Comparison of ENCODE assay signal across 21 cellular contexts in the genomic region with DNA sequence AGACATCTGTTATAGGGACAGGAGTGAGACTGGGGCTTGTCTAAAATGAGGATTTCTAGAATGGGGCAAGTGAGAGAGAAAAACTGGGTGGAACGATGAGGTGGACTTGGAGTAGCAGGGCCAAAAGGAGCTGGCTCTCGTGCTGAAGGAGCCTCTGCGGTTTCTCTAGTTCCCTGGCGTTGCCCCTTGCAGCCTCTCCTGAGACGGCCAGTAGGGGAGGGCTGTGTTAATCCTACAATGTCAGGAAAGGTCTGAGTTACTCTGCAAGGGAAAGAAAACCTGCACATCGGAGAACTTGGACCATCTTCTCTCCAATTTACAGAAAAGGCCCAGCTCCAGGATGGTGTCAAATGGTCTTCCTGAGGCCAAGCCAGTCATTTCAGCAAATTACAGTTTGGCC.
"Had no signal": no experiment of that assay in that cellular context is flagged by ENCODE, and none has a peak within 500 bp of the region (broad histone marks: within the 10 kb centered on the region; RNA-seq: fewer than 3 reads in every experiment).

No MANE protein-coding gene starts in this region.

- H3K27me3 ChIP-seq: MG63, SJSA1 had no signal

- H3K4me1 ChIP-seq: SJSA1 had no signal

- DNase-seq: KBM-7, MG63, NCI-H1092, NCI-H1105 treated with DMSO at 0.1 percent for 48 hours, NCI-H1417 treated with DMSO at 0.1 percent for 48 hours, NCI-H146, NCI-H1694 treated with DMSO at 0.1 percent for 48 hours, NCI-H1930, NCI-H2081, NCI-H2171, NCI-H226, NCI-H446, NCI-H510A, NCI-H524 treated with DMSO at 0.1 percent for 48 hours, NCI-H69, NCI-H774, Right ventricle myocardium superior, RPMI8226, SIG-M5 had no signal

- H3K27ac ChIP-seq: SJSA1, SK-N-MC had no signal

- H3K36me3 ChIP-seq: MG63, SJSA1 had no signal

- H3K9me3 ChIP-seq: MG63, SJSA1 had no signal

- H3K4me3 ChIP-seq: MG63, SJSA1, SK-N-MC had no signal
